30 cellular contexts compared by ENCODE assay signal in genomic region chr11:2342557-2342956, GRCh38. TPM values are rescaled to one million over a fixed set of nuclear protein-coding genes. Genes with fewer than 3 reads are reported as not detected.
"Had no signal": no experiment of that assay in that cellular context is flagged by ENCODE, and none has a peak within 500 bp of the region (broad histone marks: within the 10 kb centered on the region; RNA-seq: fewer than 3 reads in every experiment).

No MANE protein-coding gene starts in this region.

- H3K36me3 ChIP-seq: brain microvascular endothelial cell, esophagus squamous epithelium, gastroesophageal sphincter, heart right ventricle had no signal

- H3K4me1 ChIP-seq: gastroesophageal sphincter, heart right ventricle had no signal

- ATAC-seq: activated CD4-positive, alpha-beta T cell treated with anti-CD3 and anti-CD28 coated beads for 36 hours; activated CD8-positive, alpha-beta T cell treated with anti-CD3 and anti-CD28 coated beads, Interleukin-2, amount 10 ng/mL, durations not matched to agents 7 days and 5 days; activated T-cell treated with anti-CD3 and anti-CD28 coated beads, Interleukin-2, amount 50 U/mL, for 4 hours; activated T-helper 17 cell treated with anti-CD3 and anti-CD28 coated beads, Interleukin-2, amount 50 U/mL, for 72 hours; effector memory CD8-positive, alpha-beta T cell; gastroesophageal sphincter; heart right ventricle had no signal

- H3K4me3 ChIP-seq: esophagus squamous epithelium, gastroesophageal sphincter, heart right ventricle had no signal

- H3K9me3 ChIP-seq: esophagus squamous epithelium, gastroesophageal sphincter had no signal

- DNase-seq: activated CD4-positive, alpha-beta memory T cell treated with anti-CD3 and anti-CD28 coated beads for 36 hours; activated CD4-positive, alpha-beta T cell treated with anti-CD3 and anti-CD28 coated beads for 36 hours; activated CD4-positive, alpha-beta T cell treated with anti-CD3 and anti-CD28 coated beads, Interleukin-2, amount 10 ng/mL, durations not matched to agents 24 days and 14 days; activated CD4-positive, CD25-positive, alpha-beta regulatory T cell; activated CD4-positive, CD25-positive, alpha-beta regulatory T cell treated with anti-CD3 and anti-CD28 coated beads, Interleukin-2, amount 50 U/mL, for 72 hours; activated CD8-positive, alpha-beta T cell treated with anti-CD3 and anti-CD28 coated beads, Interleukin-2, amount 10 ng/mL, durations not matched to agents 7 days and 5 days; activated gamma-delta T cell; activated naive CD4-positive, alpha-beta T cell; activated T-cell treated with anti-CD3 and anti-CD28 coated beads, Interleukin-2, amount 50 U/mL, for 4 hours; amniotic stem cell; anterior cingulate cortex; brain microvascular endothelial cell; caudate nucleus; cortex of kidney; dermis blood vessel endothelial cell; effector CD4-positive, alpha-beta T cell; effector memory CD8-positive, alpha-beta T cell; esophagus squamous epithelium; heart right ventricle; T-helper 2 cell had no signal

- H3K27ac ChIP-seq: brain microvascular endothelial cell, epithelial cell of prostate, esophagus squamous epithelium, gastroesophageal sphincter, heart right ventricle had no signal

- H3K27me3 ChIP-seq: brain microvascular endothelial cell, gastroesophageal sphincter, heart right ventricle had no signal

RNA-seq across cellular contexts. Expression of gene TSPAN32, which starts 40.7 kb away (rescaled TPM):
- total RNA-seq: astrocyte, bronchial epithelial cell, chondrocyte, dermis blood vessel endothelial cell, endothelial cell of umbilical vein, glomerular endothelial cell had no signal
- polyA plus RNA-seq: endothelial cell of umbilical vein, fibroblast of lung had no signal

RNA-seq across cellular contexts. Expression of gene C11orf21, which starts 40.8 kb away (rescaled TPM):
- total RNA-seq: astrocyte, bronchial epithelial cell, chondrocyte, dermis blood vessel endothelial cell, endothelial cell of umbilical vein, fibroblast of villous mesenchyme, glomerular endothelial cell had no signal
- polyA plus RNA-seq: endothelial cell of umbilical vein, fibroblast of lung had no signal
